8 cellular contexts compared by ENCODE assay signal in genomic region chr12:54603173-54603814, GRCh38. TPM values are rescaled to one million over a fixed set of nuclear protein-coding genes. Genes with fewer than 3 reads are reported as not detected.
DNase-seq lines count a peak whose midpoint lies in the region; ATAC-seq and TF ChIP-seq lines count a peak whose summit lies in the region.

No MANE protein-coding gene starts in this region.

- WGBS in trophoblast cell (ENCODE audit: extremely low coverage, insufficient coverage, insufficient read length), result no CpG with 5 or more reads among the region's 8 CpGs

- H3K36me3 Mint-ChIP-seq in activated T-helper 2 cell treated with anti-CD3 and anti-CD28 coated beads, Interferon-gamma antibody, Interleukin-2, Interleukin-4, amounts not matched to agents 10 μg/mL and 5 μg/mL and 100 μg/mL, durations not matched to agents 14 hours and 24 hours and 36 hours (ENCODE audit: low read depth), result no peaks in the 10 kb centered on the region

- no peak overlapping the region for H2AK5ac ChIP-seq in trophoblast cell (ENCODE audit: low read length)

- H3K4me3 Mint-ChIP-seq in activated T-helper 2 cell treated with anti-CD3 and anti-CD28 coated beads, Interferon-gamma antibody, Interleukin-2, Interleukin-4, amounts not matched to agents 10 μg/mL and 5 μg/mL and 100 μg/mL, durations not matched to agents 14 hours and 24 hours and 36 hours (ENCODE audit: low read depth), result no peak overlapping the region

- peak; percentile 49 to 64 (median 54) for TF ChIP-seq CTCF in uterus (IDR thresholded peaks at IDR 0.05)

- H3K9me3 Mint-ChIP-seq in activated T-helper 2 cell treated with anti-CD3 and anti-CD28 coated beads, Interferon-gamma antibody, Interleukin-2, Interleukin-4, amounts not matched to agents 10 μg/mL and 5 μg/mL and 100 μg/mL, durations not matched to agents 14 hours and 24 hours and 36 hours, result no peaks in the 10 kb centered on the region

- H3K79me2 ChIP-seq in trophoblast cell (ENCODE audit: control insufficient read depth, insufficient read depth, low read length, poor library complexity), result no peaks in the 10 kb centered on the region

- H3K27ac ChIP-seq in trophoblast cell (ENCODE audit: low read depth, low read length) (no peak overlapping the region), uterus (no peak overlapping the region)

- H2AFZ ChIP-seq in trophoblast cell (ENCODE audit: insufficient read depth, low read length, poor library complexity), result no peak overlapping the region

- intact Hi-C loops in activated T-helper 2 cell treated with anti-CD3 and anti-CD28 coated beads, Interferon-gamma antibody, Interleukin-2, Interleukin-4, amounts not matched to agents 10 μg/mL and 5 μg/mL and 100 μg/mL, durations not matched to agents 14 hours and 24 hours and 36 hours (cut with micrococcal nuclease), result no loop called here
- intact Hi-C loops in uterus (cut with DNase I; ENCODE audit: low total_unique reads), result no loop called here

- peaks cover 19% of the 10 kb centered on the region for H3K27me3 Mint-ChIP-seq in activated T-helper 2 cell treated with anti-CD3 and anti-CD28 coated beads, Interferon-gamma antibody, Interleukin-2, Interleukin-4, amounts not matched to agents 10 μg/mL and 5 μg/mL and 100 μg/mL, durations not matched to agents 14 hours and 24 hours and 36 hours (ENCODE audit: low read depth)

- H3K18ac ChIP-seq in trophoblast cell (ENCODE audit: low read length), result no peak overlapping the region

- no peak overlapping the region for H4K91ac ChIP-seq in trophoblast cell (ENCODE audit: low read depth, low read length)

- H3K27me3 ChIP-seq in trophoblast cell (ENCODE audit: insufficient read depth, low read length), result no peaks in the 10 kb centered on the region
- H3K27me3 ChIP-seq in uterus, result no peaks in the 10 kb centered on the region

- no peak overlapping the region for H2BK120ac ChIP-seq in trophoblast cell (ENCODE audit: insufficient read depth, low read length, poor library complexity)

- H3K9me3 ChIP-seq in trophoblast cell (ENCODE audit: insufficient read depth, low read depth, low read length), result peaks cover 3% of the 10 kb centered on the region
- no peaks in the 10 kb centered on the region for H3K9me3 ChIP-seq in uterus

- peaks cover 3 to 18% of the 10 kb centered on the region in 2 experiments for H3K4me1 ChIP-seq in trophoblast cell (ENCODE audit: control insufficient read depth in 1 of 2, insufficient read depth in 2 of 2, low read length in 2 of 2)
- H3K4me1 ChIP-seq in uterus, result no peaks in the 10 kb centered on the region

- peak; percentile 93 for ATAC-seq in GM21447 (IDR thresholded peaks at IDR 0.05; ENCODE audit: unreplicated experiment)

- H3K36me3 ChIP-seq in trophoblast cell (ENCODE audit: control insufficient read depth in 1 of 2, insufficient read depth in 2 of 2, low read length in 2 of 2) (no peaks in the 10 kb centered on the region), uterus (no peaks in the 10 kb centered on the region)

- H3K9ac ChIP-seq in trophoblast cell (ENCODE audit: low read length), result no peak overlapping the region

- H3K4me3 ChIP-seq in trophoblast cell (ENCODE audit: low read depth, low read length) (no peak overlapping the region), uterus (no peak overlapping the region)

- H4K12ac ChIP-seq in trophoblast cell (ENCODE audit: low read depth, low read length), result no peak overlapping the region

- peaks cover 2% of the 10 kb centered on the region for H3K4me1 Mint-ChIP-seq in activated T-helper 2 cell treated with anti-CD3 and anti-CD28 coated beads, Interferon-gamma antibody, Interleukin-2, Interleukin-4, amounts not matched to agents 10 μg/mL and 5 μg/mL and 100 μg/mL, durations not matched to agents 14 hours and 24 hours and 36 hours (ENCODE audit: low read depth)

- H4K8ac ChIP-seq in trophoblast cell (ENCODE audit: low read depth, low read length), result no peak overlapping the region

- H3K4me2 ChIP-seq in trophoblast cell (ENCODE audit: low read length), result no peak overlapping the region

- H3K27ac Mint-ChIP-seq in activated T-helper 2 cell treated with anti-CD3 and anti-CD28 coated beads, Interferon-gamma antibody, Interleukin-2, Interleukin-4, amounts not matched to agents 10 μg/mL and 5 μg/mL and 100 μg/mL, durations not matched to agents 14 hours and 24 hours and 36 hours, result no peak overlapping the region

- no peak overlapping the region for H3K4ac ChIP-seq in trophoblast cell (ENCODE audit: low read depth, low read length)

- no peaks in the 10 kb centered on the region for H3K79me1 ChIP-seq in trophoblast cell (ENCODE audit: low read length)

- TF ChIP-seq POLR2A in uterus (IDR thresholded peaks at IDR 0.05), result no peak

- DNase-seq in EH (ENCODE audit: low read depth), result peak; percentile 73
- peak; percentile 66 for DNase-seq in HT1080 (ENCODE audit: low read depth)
- DNase-seq in SHP77 treated with DMSO at 0.1 percent for 48 hours (lab: John Stamatoyannopoulos, UW), result peak; percentile 24
- peak; percentile 52 for DNase-seq in activated T-helper 2 cell treated with anti-CD3 and anti-CD28 coated beads, Interferon-gamma antibody, Interleukin-2, Interleukin-4, amounts not matched to agents 10 μg/mL and 5 μg/mL and 100 μg/mL, durations not matched to agents 14 hours and 24 hours and 36 hours (ENCODE audit: low spot score)
- DNase-seq in germinal center (ENCODE audit: low spot score), result peak; percentile 78
- DNase-seq in trophoblast cell, result peak; percentile 71 to 88
- DNase-seq in uterus, result peak; percentile 42 to 43

- H3K14ac ChIP-seq in trophoblast cell (ENCODE audit: low read length), result no peak overlapping the region

- no peak overlapping the region for H2BK5ac ChIP-seq in trophoblast cell (ENCODE audit: low read depth, low read length, poor library complexity)

- no peak overlapping the region for H3K23ac ChIP-seq in trophoblast cell (ENCODE audit: low read length)

- H2BK12ac ChIP-seq in trophoblast cell (ENCODE audit: low read length), result no peak overlapping the region

RNA-seq across cellular contexts. Expression of gene PPP1R1A, which starts 14.8 kb away (rescaled TPM):
- total RNA-seq in HT1080 (2014; rRNA removed; shearing (Covaris generic)), result not detected in 2 replicates
- polyA plus RNA-seq in HT1080 (2015; cell fraction: cytosol; rRNA removed), result not detected in 2 replicates
- polyA plus RNA-seq in HT1080 (2015; cell fraction: nucleus; rRNA removed), result not detected in 2 replicates
- total RNA-seq in activated T-helper 2 cell treated with anti-CD3 and anti-CD28 coated beads, Interferon-gamma antibody, Interleukin-2, Interleukin-4, amounts not matched to agents 10 μg/mL and 5 μg/mL and 100 μg/mL, durations not matched to agents 14 hours and 24 hours and 36 hours, result not detected in 2 replicates
- polyA plus RNA-seq in trophoblast cell (2013), result 0.10 and 0.18 TPM in 2 replicates
- total RNA-seq in uterus, result 1 to 10 TPM in 3 of 4 donors, under 1 TPM in 1; 0.76 to 9.0 (median 2.4) TPM

RNA-seq across cellular contexts. Expression of gene LACRT, which starts 31.4 kb away (rescaled TPM):
- not detected in 2 replicates for total RNA-seq in HT1080 (2014; rRNA removed; shearing (Covaris generic))
- polyA plus RNA-seq in HT1080 (2015; cell fraction: cytosol; rRNA removed), result not detected in 2 replicates
- not detected in 2 replicates for polyA plus RNA-seq in HT1080 (2015; cell fraction: nucleus; rRNA removed)
- total RNA-seq in activated T-helper 2 cell treated with anti-CD3 and anti-CD28 coated beads, Interferon-gamma antibody, Interleukin-2, Interleukin-4, amounts not matched to agents 10 μg/mL and 5 μg/mL and 100 μg/mL, durations not matched to agents 14 hours and 24 hours and 36 hours, result not detected in 2 replicates
- not detected in 2 replicates for polyA plus RNA-seq in trophoblast cell (2013)
- not detected for total RNA-seq in uterus

RNA-seq across cellular contexts. Expression of gene DCD, which starts 44.9 kb away (rescaled TPM):
- not detected in 2 replicates for total RNA-seq in HT1080 (2014; rRNA removed; shearing (Covaris generic))
- not detected in 2 replicates for polyA plus RNA-seq in HT1080 (2015; cell fraction: cytosol; rRNA removed)
- polyA plus RNA-seq in HT1080 (2015; cell fraction: nucleus; rRNA removed), result not detected in 2 replicates
- not detected in 2 replicates for total RNA-seq in activated T-helper 2 cell treated with anti-CD3 and anti-CD28 coated beads, Interferon-gamma antibody, Interleukin-2, Interleukin-4, amounts not matched to agents 10 μg/mL and 5 μg/mL and 100 μg/mL, durations not matched to agents 14 hours and 24 hours and 36 hours
- polyA plus RNA-seq in trophoblast cell (2013), result not detected in 2 replicates
- not detected for total RNA-seq in uterus

RNA-seq across cellular contexts. Expression of gene PDE1B, which starts 53.9 kb away (rescaled TPM):
- not detected in 2 replicates for total RNA-seq in HT1080 (2014; rRNA removed; shearing (Covaris generic))
- not detected in 2 replicates for polyA plus RNA-seq in HT1080 (2015; cell fraction: cytosol; rRNA removed)
- polyA plus RNA-seq in HT1080 (2015; cell fraction: nucleus; rRNA removed), result not detected in 2 replicates
- total RNA-seq in activated T-helper 2 cell treated with anti-CD3 and anti-CD28 coated beads, Interferon-gamma antibody, Interleukin-2, Interleukin-4, amounts not matched to agents 10 μg/mL and 5 μg/mL and 100 μg/mL, durations not matched to agents 14 hours and 24 hours and 36 hours, result 17.1 and 18.7 TPM in 2 replicates
- polyA plus RNA-seq in trophoblast cell (2013), result 0.04 and 0.07 TPM in 2 replicates
- total RNA-seq in uterus, result 10 to 100 TPM in 2 of 4 donors, 1 to 10 TPM in 2; 1.5 to 25.9 (median 13.4) TPM

Comparison
In these comparisons a context has a peak if more than half of its experiments do, and no peak if none do; other contexts are left out.
1. DNase-seq: peak in every context shown above with its lines; median percentile 80 in trophoblast cell; 78 in germinal center; 73 in EH; 66 in HT1080; 52 in activated T-helper 2 cell treated with anti-CD3 and anti-CD28 coated beads, Interferon-gamma antibody, Interleukin-2, Interleukin-4, amounts not matched to agents 10 μg/mL and 5 μg/mL and 100 μg/mL, durations not matched to agents 14 hours and 24 hours and 36 hours; 42 in uterus; 24 in SHP77 treated with DMSO at 0.1 percent for 48 hours.